In the genomic region with DNA sequence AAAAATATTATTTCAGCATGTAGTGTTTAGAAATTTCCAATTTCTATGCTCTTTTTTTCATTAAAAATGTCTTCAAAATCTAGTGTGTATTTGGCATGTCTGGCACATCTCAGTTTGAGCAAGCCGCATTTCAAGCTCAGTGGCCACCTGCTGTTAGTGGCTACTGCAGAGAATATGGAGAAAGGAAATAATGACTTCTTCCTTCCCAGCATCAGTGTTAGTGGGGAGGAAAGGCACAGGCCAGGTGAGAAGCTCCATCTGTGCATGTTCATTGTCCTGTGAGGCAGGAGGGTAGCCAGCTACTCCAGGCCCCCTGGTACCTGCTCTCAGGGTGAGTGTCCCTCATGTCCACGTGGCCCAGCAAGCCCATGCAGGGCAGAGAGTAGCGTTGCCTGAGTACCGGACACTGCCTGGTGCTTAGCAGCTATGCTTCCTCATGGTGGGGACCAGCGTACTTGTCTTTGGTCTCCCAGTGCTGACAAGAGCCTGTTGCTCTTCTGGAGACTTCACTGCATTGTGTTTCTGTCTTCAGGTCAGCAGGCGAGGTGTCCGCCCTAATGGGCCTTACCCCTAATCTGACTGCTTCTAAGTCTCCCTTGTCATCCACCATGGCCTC, we compare ENCODE assay signal across 26 cellular contexts.
"Had no signal": no experiment of that assay in that cellular context is flagged by ENCODE, and none has a peak within 500 bp of the region (broad histone marks: within the 10 kb centered on the region; RNA-seq: fewer than 3 reads in every experiment).

No MANE protein-coding gene starts in this region.

- H3K36me3 ChIP-seq: brain microvascular endothelial cell had no signal

- H3K27ac ChIP-seq: brain microvascular endothelial cell, SK-N-MC had no signal

- H3K4me3 ChIP-seq: SK-N-MC had no signal

- DNase-seq: activated CD4-positive, alpha-beta memory T cell treated with anti-CD3 and anti-CD28 coated beads for 36 hours; activated CD4-positive, alpha-beta T cell treated with anti-CD3 and anti-CD28 coated beads, Interleukin-2, amount 10 ng/mL, durations not matched to agents 7 days and 5 days; activated CD4-positive, CD25-positive, alpha-beta regulatory T cell; activated gamma-delta T cell; activated naive CD4-positive, alpha-beta T cell treated with anti-CD3 and anti-CD28 coated beads for 36 hours; activated T-cell treated with anti-CD3 and anti-CD28 coated beads for 4 hours; activated T-cell treated with anti-CD3 and anti-CD28 coated beads, Interleukin-2, amount 50 U/mL, for 48 hours; brain microvascular endothelial cell; Karpas-422; MM.1S; NCI-H1105 treated with DMSO at 0.1 percent for 48 hours; NCI-H1436 treated with DMSO at 0.1 percent for 48 hours; NCI-H187 treated with DMSO at 0.1 percent for 48 hours; NCI-H2081 treated with DMSO at 0.1 percent for 48 hours; NCI-H226; NCI-H526; NCI-H82; OCI-M1; RPMI8226; T-cell; T-helper 2 cell; T1000 had no signal

- ATAC-seq: activated T-helper 17 cell treated with anti-CD3 and anti-CD28 coated beads, Interleukin-2, amount 50 U/mL, for 72 hours; Panc1; Right ventricle myocardium inferior; T-cell had no signal
